In the genomic region with DNA sequence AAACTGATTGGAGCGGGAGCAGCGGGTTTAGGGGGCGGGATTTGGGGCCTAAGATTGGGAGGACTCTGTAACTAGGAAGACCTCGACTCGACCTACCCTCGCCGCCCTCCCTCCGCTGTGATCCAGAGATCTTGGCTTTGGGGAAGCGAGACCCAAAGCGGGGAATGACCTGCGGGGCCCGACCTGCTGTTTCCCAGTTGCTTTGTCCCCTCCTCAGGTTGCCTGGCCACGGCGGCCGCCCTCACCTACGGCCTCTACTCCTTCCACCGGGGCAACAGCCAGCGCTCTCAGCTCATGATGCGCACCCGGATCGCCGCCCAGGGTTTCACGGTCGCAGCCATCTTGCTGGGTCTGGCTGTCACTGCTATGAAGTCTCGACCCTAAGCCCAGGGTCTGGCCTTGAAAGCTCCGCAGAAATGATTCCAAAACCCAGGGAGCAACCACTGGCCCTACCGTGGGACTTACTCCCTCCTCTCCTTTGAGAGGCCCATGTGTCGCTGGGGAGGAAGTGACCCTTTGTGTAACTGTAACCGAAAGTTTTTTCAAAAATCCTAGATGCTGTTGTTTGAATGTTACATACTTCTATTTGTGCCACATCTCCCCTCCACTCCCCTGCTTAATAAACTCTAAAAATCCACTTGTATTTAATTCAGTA, we compare ENCODE assay signal across 1 cellular context.
TF ChIP-seq lines count a peak whose summit lies in the region.

No MANE protein-coding gene starts in this region.

TF ChIP-seq in SK-N-SH treated with all-trans-retinoic acid at 6 μM for 48 hours, 23 proteins besides CTCF, POLR2A, EP300 and RAD21 (continued from another document):
- TF ChIP-seq, protein P1, sequence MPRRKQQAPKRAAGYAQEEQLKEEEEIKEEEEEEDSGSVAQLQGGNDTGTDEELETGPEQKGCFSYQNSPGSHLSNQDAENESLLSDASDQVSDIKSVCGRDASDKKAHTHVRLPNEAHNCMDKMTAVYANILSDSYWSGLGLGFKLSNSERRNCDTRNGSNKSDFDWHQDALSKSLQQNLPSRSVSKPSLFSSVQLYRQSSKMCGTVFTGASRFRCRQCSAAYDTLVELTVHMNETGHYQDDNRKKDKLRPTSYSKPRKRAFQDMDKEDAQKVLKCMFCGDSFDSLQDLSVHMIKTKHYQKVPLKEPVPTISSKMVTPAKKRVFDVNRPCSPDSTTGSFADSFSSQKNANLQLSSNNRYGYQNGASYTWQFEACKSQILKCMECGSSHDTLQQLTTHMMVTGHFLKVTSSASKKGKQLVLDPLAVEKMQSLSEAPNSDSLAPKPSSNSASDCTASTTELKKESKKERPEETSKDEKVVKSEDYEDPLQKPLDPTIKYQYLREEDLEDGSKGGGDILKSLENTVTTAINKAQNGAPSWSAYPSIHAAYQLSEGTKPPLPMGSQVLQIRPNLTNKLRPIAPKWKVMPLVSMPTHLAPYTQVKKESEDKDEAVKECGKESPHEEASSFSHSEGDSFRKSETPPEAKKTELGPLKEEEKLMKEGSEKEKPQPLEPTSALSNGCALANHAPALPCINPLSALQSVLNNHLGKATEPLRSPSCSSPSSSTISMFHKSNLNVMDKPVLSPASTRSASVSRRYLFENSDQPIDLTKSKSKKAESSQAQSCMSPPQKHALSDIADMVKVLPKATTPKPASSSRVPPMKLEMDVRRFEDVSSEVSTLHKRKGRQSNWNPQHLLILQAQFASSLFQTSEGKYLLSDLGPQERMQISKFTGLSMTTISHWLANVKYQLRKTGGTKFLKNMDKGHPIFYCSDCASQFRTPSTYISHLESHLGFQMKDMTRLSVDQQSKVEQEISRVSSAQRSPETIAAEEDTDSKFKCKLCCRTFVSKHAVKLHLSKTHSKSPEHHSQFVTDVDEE (CRISPR knock-in tag; IDR thresholded peaks at IDR 0.05) = no peak
- TF ChIP-seq POU6F1 (CRISPR knock-in tag; IDR thresholded peaks at IDR 0.05; ENCODE audit: borderline replicate concordance, low read depth) = no peak
- no peak for TF ChIP-seq ESRRG (CRISPR knock-in tag; IDR thresholded peaks at IDR 0.05)
- TF ChIP-seq TCF4 (CRISPR knock-in tag; IDR thresholded peaks at IDR 0.05; ENCODE audit: borderline replicate concordance) = no peak
- no peak for TF ChIP-seq ZNF565 (CRISPR knock-in tag; conservative IDR thresholded peaks at IDR 0.05; ENCODE audit: low read depth)
- no peak for TF ChIP-seq GLIS3 (CRISPR knock-in tag; IDR thresholded peaks at IDR 0.05)
- TF ChIP-seq CSRNP3 (CRISPR knock-in tag; IDR thresholded peaks at IDR 0.05) = no peak
- TF ChIP-seq ARNTL (CRISPR knock-in tag; IDR thresholded peaks at IDR 0.05; ENCODE audit: borderline replicate concordance, low read depth) = no peak
- TF ChIP-seq CSDC2 (CRISPR knock-in tag; IDR thresholded peaks at IDR 0.05) = no peak
